In the genomic region with DNA sequence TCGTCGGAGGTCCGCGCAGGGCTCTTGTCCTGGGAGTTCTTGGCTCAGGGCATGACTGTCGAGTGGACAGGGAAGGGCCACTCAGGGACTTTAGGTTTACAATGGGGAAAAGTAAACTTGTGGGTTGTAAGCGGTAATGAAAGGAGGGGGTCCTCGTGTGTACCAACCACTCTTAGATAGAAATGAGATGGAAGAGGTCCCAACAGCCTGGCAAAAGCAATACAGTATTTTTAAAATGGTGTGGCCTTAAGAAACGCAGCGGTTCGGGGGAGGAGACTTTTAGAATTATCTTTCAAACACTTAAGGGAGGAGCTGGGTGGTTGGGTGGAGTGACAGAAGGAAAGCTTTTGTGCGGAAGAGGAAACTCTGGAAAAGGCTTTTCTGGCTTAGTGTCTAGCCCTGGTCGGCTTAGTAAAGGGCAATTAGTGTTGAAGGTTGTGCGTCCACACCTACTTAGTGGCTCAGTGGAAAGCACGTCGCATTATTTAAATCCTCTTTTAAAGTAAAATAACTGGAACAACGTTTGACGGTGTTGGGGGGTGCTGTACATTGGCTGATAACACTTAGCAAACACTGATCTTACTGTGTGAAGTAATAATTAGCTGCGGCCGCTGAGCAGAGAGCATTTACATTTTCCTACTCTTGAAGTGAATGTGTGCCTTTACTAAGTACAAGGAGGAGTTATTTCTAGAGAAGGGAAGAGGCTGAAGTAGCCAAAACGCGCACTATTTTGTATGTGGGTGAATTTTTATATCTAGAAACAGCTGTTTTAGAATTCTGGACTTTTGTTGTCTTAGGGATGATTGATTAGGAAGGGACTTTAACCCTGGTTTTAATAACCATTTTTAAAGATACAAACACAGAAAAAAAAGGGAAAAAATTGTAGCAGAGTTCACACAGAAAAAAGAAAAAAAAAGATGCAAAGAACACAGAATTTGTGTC, we compare ENCODE assay signal across 8 cellular contexts. TPM values are rescaled to one million over a fixed set of nuclear protein-coding genes. Genes with fewer than 3 reads are reported as not detected.
DNase-seq lines count a peak whose midpoint lies in the region; ATAC-seq, FAIRE-seq and TF ChIP-seq lines count a peak whose summit lies in the region.

No MANE protein-coding gene starts in this region.

- peak overlapping the region; percentile 98 for H3K27ac ChIP-seq in CD8-positive, alpha-beta T cell (ENCODE audit: low read depth, low read length)
- H3K27ac ChIP-seq in endothelial cell of umbilical vein (ENCODE audit: insufficient read depth, low read depth, low read length): peak overlapping the region; percentile 94
- peak overlapping the region; percentile 97 for H3K27ac ChIP-seq in suprapubic skin

- no peaks in the 10 kb centered on the region for H3K27me3 Mint-ChIP-seq in CD8-positive, alpha-beta T cell (ENCODE audit: low read depth)

- H4K20me1 ChIP-seq in endothelial cell of umbilical vein (replicated peaks; ENCODE audit: control insufficient read depth, extremely low read depth, insufficient read depth, low read length): peaks cover 6% of the 10 kb centered on the region

- CTCF ChIA-PET in CD8-positive, alpha-beta T cell (lab: Charles Lee): interaction anchor here (0.8 to 2.3 kb wide), 3 partner anchors 9 to 58 kb away, joined by 3 to 14 read pairs (median 5); no protein-coding TSS in a partner anchor
- CTCF ChIA-PET in endothelial cell of umbilical vein (lab: Charles Lee): interaction anchor here (0.7 to 11.2 kb wide), 15 partner anchors 9 to 305 kb away, joined by 3 to 109 read pairs (median 5); no protein-coding TSS in a partner anchor

- H3K36me3 ChIP-seq in CD8-positive, alpha-beta T cell (ENCODE audit: insufficient read depth, low read length): no peaks in the 10 kb centered on the region
- H3K36me3 ChIP-seq in endothelial cell of umbilical vein (ENCODE audit: control insufficient read depth in 2 of 2, extremely low read depth in 1 of 2, insufficient read depth in 2 of 2, low read length in 2 of 2) (peaks cover 0 to 4% of the 10 kb centered on the region in 2 experiments), suprapubic skin (no peaks in the 10 kb centered on the region)

- peak; percentile 67 for TF ChIP-seq POLR2A in endothelial cell of umbilical vein (IDR thresholded peaks at IDR 0.05; ENCODE audit: low read depth, low read length)
- peak in 1 of 2 donors; percentile 72 for TF ChIP-seq POLR2A in suprapubic skin (IDR thresholded peaks at IDR 0.05)

- dilution Hi-C loops in endothelial cell of umbilical vein (cut with MboI; ENCODE audit: extremely low pct_ligation_motif_present, low sequenced_read_pairs): no loop called here

- no TSS peak for BruUV-seq in endothelial cell of umbilical vein (replicated peaks; lab: Mats Ljungman, UMichigan)

- H3K4me3 ChIP-seq in CD8-positive, alpha-beta T cell (ENCODE audit: low read depth, low read length): peak overlapping the region; percentile 99
- H3K4me3 ChIP-seq in endothelial cell of umbilical vein (replicated peaks in 1 of 3; ENCODE audit: insufficient read depth in 1 of 3, low read depth in 1 of 3, low read length in 3 of 3) (peak overlapping the region; percentile 45 to 96 (median 86)), suprapubic skin (peak overlapping the region; percentile 72)

- intact Hi-C loops in CD8-positive, alpha-beta T cell (cut with DNase I, micrococcal nuclease): loop anchor here (1.0 to 5.0 kb wide), 6 partner anchors 37 to 597 kb away; partner anchors contain the start of genes KSR1 (in 2 of the 2) and LYRM9 (in 1 of the 2)
- intact Hi-C loops in endothelial cell of umbilical vein (cut with micrococcal nuclease): loop anchor here (1.0 to 2.0 kb wide), 9 partner anchors 10 to 305 kb away; no protein-coding TSS in a partner anchor

- ATAC-seq in CD8-positive, alpha-beta T cell: peak; percentile 53
- ATAC-seq in GM19043 (IDR thresholded peaks at IDR 0.05; ENCODE audit: low read depth, unreplicated experiment) (peak; percentile 62), HG03378 (IDR thresholded peaks at IDR 0.05; ENCODE audit: unreplicated experiment) (peak; percentile 60)

- no peaks in the 10 kb centered on the region for H3K9me1 ChIP-seq in endothelial cell of umbilical vein (replicated peaks; ENCODE audit: control insufficient read depth, extremely low read depth, insufficient read depth, low read length)

- H3K4me1 ChIP-seq in CD8-positive, alpha-beta T cell (ENCODE audit: insufficient read depth, low read length): peaks cover 36% of the 10 kb centered on the region
- H3K4me1 ChIP-seq in endothelial cell of umbilical vein (ENCODE audit: control insufficient read depth, extremely low read depth, insufficient read depth, low read length) (peaks cover 18% of the 10 kb centered on the region), suprapubic skin (peaks cover 49% of the 10 kb centered on the region)

- H3K27me3 ChIP-seq in CD8-positive, alpha-beta T cell (ENCODE audit: insufficient read depth, low read length): no peaks in the 10 kb centered on the region
- H3K27me3 ChIP-seq in endothelial cell of umbilical vein (ENCODE audit: control insufficient read depth in 2 of 2, insufficient read depth in 2 of 2, low read length in 2 of 2): no peaks in the 10 kb centered on the region
- no peaks in the 10 kb centered on the region for H3K27me3 ChIP-seq in suprapubic skin

- no peak for FAIRE-seq in endothelial cell of umbilical vein (lab: Jason Lieb, UNC)

- H3K36me3 Mint-ChIP-seq in CD8-positive, alpha-beta T cell: peaks cover 12% of the 10 kb centered on the region

- H3K79me2 ChIP-seq in endothelial cell of umbilical vein (ENCODE audit: control insufficient read depth, insufficient read depth, low read length): peaks cover 59% of the 10 kb centered on the region

- no peaks in the 10 kb centered on the region for H3K9me3 ChIP-seq in CD8-positive, alpha-beta T cell (ENCODE audit: low read length)
- no peaks in the 10 kb centered on the region for H3K9me3 ChIP-seq in endothelial cell of umbilical vein (replicated peaks; ENCODE audit: control insufficient read depth, insufficient read depth, low read length)
- no peaks in the 10 kb centered on the region for H3K9me3 ChIP-seq in suprapubic skin

- peak overlapping the region; percentile 93 for H3K4me3 Mint-ChIP-seq in CD8-positive, alpha-beta T cell

- no peak for TF ChIP-seq EP300 in suprapubic skin (IDR thresholded peaks at IDR 0.05)

- POLR2A ChIA-PET in CD8-positive, alpha-beta T cell (lab: Charles Lee): interaction anchor here (0.8 to 2.6 kb wide), 20 partner anchors 9 to 305 kb away, joined by 3 to 10 read pairs (median 4); partner anchors contain the start of gene KSR1
- POLR2A ChIA-PET in endothelial cell of umbilical vein (lab: Charles Lee): interaction anchor here (0.6 to 2.6 kb wide), 17 partner anchors 10 to 89 kb away, joined by 3 to 20 read pairs (median 4); no protein-coding TSS in a partner anchor

- H3K4me2 ChIP-seq in endothelial cell of umbilical vein (ENCODE audit: insufficient read depth, low read length): peak overlapping the region; percentile 97

- 1% methylated on average over 20 of the region's 21 CpGs for WGBS in suprapubic skin

- peak in 6 of 7 experiments; percentile 4 to 57 (median 33) for DNase-seq in CD8-positive, alpha-beta T cell
- DNase-seq in NCI-H524 (lab: John Stamatoyannopoulos, UW) (peak; percentile 80 to 88), endothelial cell of umbilical vein (ENCODE audit: low read depth, low spot score) (peak; percentile 84), middle frontal gyrus (ENCODE audit: extremely low spot score, low spot score) (peak; percentile 16), suprapubic skin (ENCODE audit: low spot score in 2 of 2) (peak; percentile 74 to 87)
- peak; percentile 37 for DNase-seq in activated CD4-positive, alpha-beta T cell treated with anti-CD3 and anti-CD28 coated beads, Interleukin-2, amount 50 U/mL, for 1 hour

- H3K9me3 Mint-ChIP-seq in CD8-positive, alpha-beta T cell: no peaks in the 10 kb centered on the region

- peaks cover 45% of the 10 kb centered on the region for H3K4me1 Mint-ChIP-seq in CD8-positive, alpha-beta T cell (ENCODE audit: low read depth)

- peak overlapping the region; percentile 100 for H3K27ac Mint-ChIP-seq in CD8-positive, alpha-beta T cell

- peak overlapping the region; percentile 71 for H2AFZ ChIP-seq in endothelial cell of umbilical vein (ENCODE audit: low read depth, low read length)

- H3K9ac ChIP-seq in endothelial cell of umbilical vein (replicated peaks; ENCODE audit: extremely low read depth, insufficient read depth, low read length): peak overlapping the region; percentile 96

- TF ChIP-seq CTCF in CD8-positive, alpha-beta T cell (IDR thresholded peaks at IDR 0.05): no peak
- TF ChIP-seq CTCF in endothelial cell of umbilical vein (IDR thresholded peaks at IDR 0.05; ENCODE audit: extremely low read depth in 1 of 2, insufficient read depth in 1 of 2, low read depth in 1 of 2, low read length in 2 of 2): no peak
- TF ChIP-seq CTCF in suprapubic skin (IDR thresholded peaks at IDR 0.05): no peak

TF ChIP-seq in endothelial cell of umbilical vein, 7 proteins besides CTCF, POLR2A, EP300 and RAD21:
- TF ChIP-seq POLR2AphosphoS5 (IDR thresholded peaks at IDR 0.05; ENCODE audit: insufficient read depth, low read depth, low read length): peak; percentile 66
- no peak for TF ChIP-seq JUN (IDR thresholded peaks at IDR 0.05; ENCODE audit: borderline replicate concordance, insufficient read depth, insufficient read length, low read depth)
TF ChIP-seq in endothelial cell of umbilical vein: peak in this region for 1.

RNA-seq across cellular contexts. Expression of gene WSB1, which starts 1.0 kb away (rescaled TPM):
- total RNA-seq in CD8-positive, alpha-beta T cell: 10 to 100 TPM; 89.0 to 91.1 TPM
- total RNA-seq in endothelial cell of umbilical vein: 334 and 471 TPM in 2 replicates
- 736 and 750 TPM in 2 replicates for polyA plus RNA-seq in endothelial cell of umbilical vein
- polyA plus RNA-seq in endothelial cell of umbilical vein (2011; cell fraction: cytosol; rRNA removed): 205 and 437 TPM in 2 replicates
- 2,468 and 4,773 TPM in 2 replicates for polyA plus RNA-seq in endothelial cell of umbilical vein (2011; cell fraction: nucleus; rRNA removed)
- 242 and 354 TPM in 2 replicates for polyA plus RNA-seq in endothelial cell of umbilical vein (2012)
- polyA minus RNA-seq in endothelial cell of umbilical vein: 520 and 546 TPM in 2 replicates
- polyA minus RNA-seq in endothelial cell of umbilical vein (2011; cell fraction: cytosol; rRNA and poly(A)+ RNA removed): 12.8 TPM
- polyA minus RNA-seq in endothelial cell of umbilical vein (2011; cell fraction: nucleus; rRNA and poly(A)+ RNA removed): 507 and 650 TPM in 2 replicates
- total RNA-seq in suprapubic skin: 100 to 1,000 TPM in 1 of 4 donors, 10 to 100 TPM in 3; 38.5 to 206 (median 57.2) TPM

Comparison
In these comparisons a context has a peak if more than half of its experiments do, and no peak if none do; other contexts are left out.
1. Peak in every context shown above with its lines: DNase-seq, ATAC-seq, H3K4me3 ChIP-seq and H3K27ac ChIP-seq.
2. DNase-seq: peak in every context shown above with its lines; median percentile 84 in NCI-H524; 84 in endothelial cell of umbilical vein; 80 in suprapubic skin; 37 in activated CD4-positive, alpha-beta T cell treated with anti-CD3 and anti-CD28 coated beads, Interleukin-2, amount 50 U/mL, for 1 hour; 33 in CD8-positive, alpha-beta T cell; 16 in middle frontal gyrus.